8 cellular contexts compared by ENCODE assay signal in the genomic region with DNA sequence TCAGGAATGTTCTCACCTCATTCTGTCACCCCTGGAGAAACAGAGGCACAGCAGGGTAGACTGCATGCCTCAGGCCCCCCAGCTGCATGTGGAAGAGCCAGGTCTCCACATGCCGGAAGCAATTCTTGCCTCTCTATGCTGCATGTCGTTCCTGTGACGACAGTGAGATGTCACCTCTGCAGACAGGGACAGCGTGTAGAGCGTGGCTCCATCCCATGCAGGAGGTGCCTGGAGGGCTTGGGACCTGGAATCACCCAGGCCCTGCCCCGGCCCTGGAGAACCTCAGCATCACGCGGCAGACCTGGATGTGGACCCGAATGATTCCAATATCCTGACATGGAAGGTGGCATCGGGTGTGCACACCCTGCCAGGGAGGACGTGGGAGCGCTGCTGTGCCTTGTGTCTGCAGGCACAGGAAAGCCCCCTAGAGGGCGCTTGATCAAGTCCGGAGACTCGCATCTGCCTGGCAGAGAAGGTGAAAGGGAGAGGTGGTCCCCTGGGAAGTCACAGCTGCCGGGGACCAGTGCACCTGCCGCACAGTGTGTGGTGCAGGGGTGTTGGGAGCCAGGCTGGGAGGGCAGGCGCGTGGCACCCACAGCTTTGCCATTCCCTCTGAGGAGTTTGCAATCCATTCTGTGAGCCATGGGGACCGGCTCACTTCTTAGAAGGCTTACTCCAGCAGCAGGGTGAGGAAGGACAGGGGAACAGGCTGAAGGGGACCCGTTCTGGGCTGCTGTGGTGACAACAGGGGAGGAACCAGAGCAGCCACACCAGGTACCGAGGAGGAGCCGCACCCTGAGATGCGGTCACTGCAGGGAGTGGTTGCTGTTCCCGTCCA. TPM values are rescaled to one million over a fixed set of nuclear protein-coding genes. Genes with fewer than 3 reads are reported as not detected.
DNase-seq lines count a peak whose midpoint lies in the region; ATAC-seq, FAIRE-seq and TF ChIP-seq lines count a peak whose summit lies in the region.

No MANE protein-coding gene starts in this region.

- DNase-seq in SIG-M5 treated with dmso at 0.1 percent for 504 hours (lab: John Stamatoyannopoulos, UW; ENCODE audit: unreplicated experiment) (peak; percentile 29), SIG-M5 (lab: John Stamatoyannopoulos, UW) (no peak), H4 (ENCODE audit: low spot score) (peak; percentile 43), LoVo (ENCODE audit: low spot score) (peak; percentile 58), H1 (ENCODE audit: low read depth in 1 of 2, low spot score in 2 of 2) (peak in 1 of 2 experiments; percentile 87), nephron progenitor cell (peak; percentile 77), sciatic nerve (ENCODE audit: low spot score) (no peak)
- DNase-seq in activated CD4-positive, CD25-positive, alpha-beta regulatory T cell treated with anti-CD3 and anti-CD28 coated beads, Interleukin-2, amount 50 U/mL, for 72 hours: peak; percentile 53

- no peak overlapping the region for H3K27ac ChIP-seq in H1 (ENCODE audit: low read depth, low read length)

- no peak overlapping the region for H4K5ac ChIP-seq in H1 (ENCODE audit: insufficient read length, low read depth, low read length)

- H3K4me3 Mint-ChIP-seq in nephron progenitor cell: no peak overlapping the region

- TF ChIP-seq EP300 in H1 (IDR thresholded peaks at IDR 0.05; ENCODE audit: borderline replicate concordance in 1 of 2, low read depth in 2 of 2, low read length in 2 of 2): no peak

- 48% methylated on average over 25 of the region's 25 CpGs; no CpG with 5 or more reads in 1 of the 2 experiments for whole genome bisulfite sequencing in H1 (ENCODE audit: extremely low coverage in 1 of 2, insufficient coverage in 1 of 2, insufficient read length in 1 of 2, insufficient replicate concordance in 2 of 2, low coverage in 1 of 2, low lambda C conversion rate in 2 of 2, missing lambda C conversion rate in 1 of 2), 2 experiments

- peak; percentile 57 to 64 for TF ChIP-seq RAD21 in H1 (IDR thresholded peaks at IDR 0.05 in 1 of 2, conservative IDR thresholded peaks at IDR 0.05 in 1 of 2; ENCODE audit: low read depth in 2 of 2, low read length in 2 of 2)

- TF ChIP-seq CTCF in H1 (IDR thresholded peaks at IDR 0.05; ENCODE audit: control extremely low read depth in 1 of 3, insufficient read depth in 1 of 3, low read depth in 1 of 3, low read length in 3 of 3) (peak in 2 of 3 experiments; percentile 80 to 88; a peak in 3 of 4 replicates), nephron progenitor cell (IDR thresholded peaks at IDR 0.05) (peak; percentile 86)

- 0 out of 2 replicates have a peak overlapping the region, but pooled peaks have one; percentile 7 for H4K8ac ChIP-seq in H1 (ENCODE audit: extremely low read depth, insufficient read depth, low read length)

- H2BK120ac ChIP-seq in H1 (replicated peaks; ENCODE audit: low read depth, low read length): no peak overlapping the region

- CTCF ChIA-PET in H1 (lab: Charles Lee; ENCODE audit: partially characterized antibody): interaction anchor here (0.6 to 3.6 kb wide), 21 partner anchors 9 to 350 kb away, joined by 3 to 18 read pairs (median 5); no protein-coding TSS in a partner anchor

- no peak overlapping the region for H3K27ac Mint-ChIP-seq in nephron progenitor cell

- H3K79me2 ChIP-seq in H1 (ENCODE audit: control insufficient read depth in 1 of 2, insufficient read depth in 2 of 2, low read length in 2 of 2): no peaks in the 10 kb centered on the region

- no peak overlapping the region for H3K18ac ChIP-seq in H1 (ENCODE audit: extremely low read depth, low read length)

- H2BK15ac ChIP-seq in H1 (ENCODE audit: low read length): no peak overlapping the region; the same call in 1 of the 2 replicates

- H2BK12ac ChIP-seq in H1 (ENCODE audit: low read depth, low read length): no peak overlapping the region

- no peak overlapping the region for H3K4me2 ChIP-seq in H1 (ENCODE audit: insufficient read depth in 1 of 2, low read depth in 2 of 2, low read length in 2 of 2)

- H3K27me3 ChIP-seq in H1 (replicated peaks in 1 of 4; ENCODE audit: control insufficient read depth in 3 of 4, extremely low read depth in 1 of 4, insufficient read depth in 3 of 4, low read length in 3 of 4): peaks cover 0 to 4% (median 1%) of the 10 kb centered on the region in 4 experiments; a peak in 4 of 7 replicates

- POLR2A ChIA-PET in H1 (lab: Charles Lee; ENCODE audit: partially characterized antibody): interaction anchor here (1.4 kb wide), 1 partner anchor 37 kb away, joined by 3 read pairs; no protein-coding TSS in a partner anchor

- H2AFZ ChIP-seq in H1 (ENCODE audit: low read length): no peak overlapping the region

- H3K23me2 ChIP-seq in H1 (ENCODE audit: low read depth, low read length): peaks cover 9% of the 10 kb centered on the region; the same call in 1 of the 2 replicates

- no peak overlapping the region for H3K14ac ChIP-seq in H1 (ENCODE audit: insufficient read length)

- no peak overlapping the region for H3K23ac ChIP-seq in H1 (ENCODE audit: insufficient read length)

- H3K4me3 ChIP-seq in H1 (ENCODE audit: extremely low read depth in 1 of 4, insufficient read depth in 2 of 4, low read depth in 3 of 4, low read length in 4 of 4): no peak overlapping the region

- H3K9ac ChIP-seq in H1 (replicated peaks in 1 of 4; ENCODE audit: extremely low read depth in 1 of 4, low read depth in 3 of 4, low read length in 3 of 4): no peak overlapping the region

- no peak overlapping the region for H4K91ac ChIP-seq in H1 (replicated peaks; ENCODE audit: insufficient read length, low read length)

- H3K27me3 Mint-ChIP-seq in nephron progenitor cell (ENCODE audit: low read depth, poor library complexity): peaks cover 52% of the 10 kb centered on the region

- ATAC-seq in sciatic nerve: no peak

- H3K4ac ChIP-seq in H1 (replicated peaks; ENCODE audit: insufficient read length, low read depth, low read length): no peak overlapping the region

- H2AK5ac ChIP-seq in H1 (ENCODE audit: low read depth, low read length): no peak overlapping the region

- H3K36me3 ChIP-seq in H1 (ENCODE audit: control insufficient read depth in 2 of 4, insufficient read depth in 4 of 4, low read length in 3 of 4): no peaks in the 10 kb centered on the region

- no peaks in the 10 kb centered on the region for H3K36me3 Mint-ChIP-seq in nephron progenitor cell (ENCODE audit: low read depth)

- H4K20me1 ChIP-seq in H1 (replicated peaks in 1 of 2; ENCODE audit: control insufficient read depth in 1 of 2, insufficient read depth in 2 of 2, low read length in 2 of 2): peaks cover 5 to 8% of the 10 kb centered on the region in 2 experiments

- H3K9me3 Mint-ChIP-seq in nephron progenitor cell: no peaks in the 10 kb centered on the region

- no peak overlapping the region for H2BK20ac ChIP-seq in H1 (ENCODE audit: low read length)

- no peaks in the 10 kb centered on the region for H3K79me1 ChIP-seq in H1 (ENCODE audit: low read depth, low read length)

- intact Hi-C loops in sciatic nerve (cut with DNase I): no loop called here

- peaks cover 17% of the 10 kb centered on the region for H3K4me1 Mint-ChIP-seq in nephron progenitor cell

- peaks cover 0 to 11% (median 5%) of the 10 kb centered on the region in 4 experiments; a peak in 6 of 7 replicates for H3K4me1 ChIP-seq in H1 (replicated peaks in 1 of 4; ENCODE audit: control insufficient read depth in 3 of 4, insufficient read depth in 4 of 4, low read length in 3 of 4)

- 0 out of 2 replicates have a peak overlapping the region, but pooled peaks have one; percentile 53 for H2BK5ac ChIP-seq in H1 (ENCODE audit: low read depth, low read length)

- H3K56ac ChIP-seq in H1 (replicated peaks; ENCODE audit: insufficient read length, low read depth, low read length): no peak overlapping the region

- TF ChIP-seq POLR2A in H1 (IDR thresholded peaks at IDR 0.05; ENCODE audit: control extremely low read depth in 1 of 2, low read depth in 2 of 2, low read length in 2 of 2): no peak

- FAIRE-seq in H1 (lab: Jason Lieb, UNC): peak; percentile 24

- H3K9me3 ChIP-seq in H1 (ENCODE audit: insufficient read depth in 2 of 2, low read depth in 1 of 2, low read length in 1 of 2): no peaks in the 10 kb centered on the region

TF ChIP-seq in H1, 55 proteins besides CTCF, POLR2A, EP300 and RAD21 (continues in another document):
- TF ChIP-seq TAF7 (optimal IDR thresholded peaks at IDR 0.05; ENCODE audit: borderline replicate concordance, low read depth, low read length): no peak

RNA-seq across cellular contexts. Expression of gene EN2, which starts 45.3 kb away (rescaled TPM):
- 0.16 and 0.29 TPM in 2 replicates for total RNA-seq in H4 (2014; rRNA removed; shearing (Covaris generic))
- total RNA-seq in H1 (2021; fragmentation: NEBNext Ultra II Directional; extraction: Animal tissue kit (Norgen Biotek cat#: 25700)): not detected in 2 replicates
- 0.03 TPM in 1 of 2 replicates, not detected in the other for polyA plus RNA-seq in H1 (2011; rRNA removed)
- not detected for polyA plus RNA-seq in H1 (2011; cell fraction: cytosol; rRNA removed)
- not detected for polyA plus RNA-seq in H1 (2011; cell fraction: nucleus; rRNA removed)
- polyA plus RNA-seq in H1 (2012, experiment 1 of 2): 0.04 TPM in 1 of 4 replicates, not detected in the others
- not detected for polyA plus RNA-seq in H1 (2012, experiment 2 of 2)
- not detected for polyA plus RNA-seq in H1 (2013, experiment 1 of 2)
- polyA plus RNA-seq in H1 (2013, experiment 2 of 2): not detected
- not detected in 2 replicates for polyA minus RNA-seq in H1 (2011; rRNA and poly(A)+ RNA removed)
- not detected for polyA minus RNA-seq in H1 (2011; cell fraction: cytosol; rRNA and poly(A)+ RNA removed)
- polyA minus RNA-seq in H1 (2011; cell fraction: nucleus; rRNA and poly(A)+ RNA removed): not detected
- total RNA-seq in sciatic nerve: not detected

Comparison
In these comparisons a context has a peak if more than half of its experiments do, and no peak if none do; other contexts are left out.
1. DNase-seq: peak in SIG-M5 treated with dmso at 0.1 percent for 504 hours (single experiment), H4 (single experiment), LoVo (single experiment), activated CD4-positive, CD25-positive, alpha-beta regulatory T cell treated with anti-CD3 and anti-CD28 coated beads, Interleukin-2, amount 50 U/mL, for 72 hours (single experiment) and nephron progenitor cell (single experiment); none in SIG-M5 (single experiment) and sciatic nerve (single experiment).